28 cellular contexts compared by ENCODE assay signal in genomic region chr6:92292067-92292466, GRCh38.
"Had no signal": no experiment of that assay in that cellular context is flagged by ENCODE, and none has a peak within 500 bp of the region (broad histone marks: within the 10 kb centered on the region; RNA-seq: fewer than 3 reads in every experiment).

No MANE protein-coding gene starts in this region.

- H3K4me1 Mint-ChIP-seq: activated CD4-positive, alpha-beta T cell treated with anti-CD3 and anti-CD28 coated beads, Interleukin-2, amount 10 ng/mL, durations not matched to agents 24 days and 14 days; activated naive CD8-positive, alpha-beta T cell treated with anti-CD3 and anti-CD28 coated beads, Interleukin-2, amount 50 U/mL, for 24 hours had no signal

- H3K27me3 ChIP-seq: ascending aorta, body of pancreas had no signal

- DNase-seq: activated CD4-positive, alpha-beta memory T cell treated with anti-CD3 and anti-CD28 coated beads for 36 hours; activated CD4-positive, alpha-beta T cell treated with anti-CD3 and anti-CD28 coated beads, Interleukin-2, amount 10 ng/mL, durations not matched to agents 24 days and 14 days; activated CD8-positive, alpha-beta memory T cell treated with anti-CD3 and anti-CD28 coated beads for 24 hours; activated effector memory CD4-positive, alpha-beta T cell treated with anti-CD3 and anti-CD28 coated beads, Interleukin-2, amount 50 U/mL, for 16 hours; activated naive CD4-positive, alpha-beta T cell treated with Interleukin-2 at 50 U/mL for 16 hours; activated naive CD8-positive, alpha-beta T cell treated with anti-CD3 and anti-CD28 coated beads, Interleukin-2, amount 50 U/mL, for 24 hours; activated T-cell treated with anti-CD3 and anti-CD28 coated beads, Interleukin-2, amount 50 U/mL, for 4 hours; amniotic stem cell; body of pancreas; central memory CD4-positive, alpha-beta T cell; MV-4-11; NCI-H1092 treated with DMSO at 0.1 percent for 48 hours; NCI-H1417 treated with DMSO at 0.1 percent for 48 hours; NCI-H187; NCI-H2081 treated with DMSO at 0.1 percent for 48 hours; NCI-H2171; NCI-H2227 treated with DMSO at 0.1 percent for 48 hours; NCI-H446 treated with DMSO at 0.1 percent for 48 hours; NCI-H524 treated with DMSO at 0.1 percent for 48 hours; NK-92 treated with Interleukin-12 subunit alpha and Interleukin-12 subunit beta, amount 100 ng/mL, for 24 hours; OCI-M1; RPMI8226; SK-N-SH; T-helper 1 cell had no signal

- H3K36me3 ChIP-seq: ascending aorta had no signal

- H3K27me3 Mint-ChIP-seq: activated CD4-positive, alpha-beta memory T cell treated with anti-CD3 and anti-CD28 coated beads for 36 hours; activated CD4-positive, alpha-beta T cell treated with anti-CD3 and anti-CD28 coated beads, Interleukin-2, amount 10 ng/mL, durations not matched to agents 24 days and 14 days; activated naive CD8-positive, alpha-beta T cell treated with anti-CD3 and anti-CD28 coated beads, Interleukin-2, amount 50 U/mL, for 24 hours had no signal

- H3K4me3 ChIP-seq: ascending aorta, body of pancreas had no signal

- H3K4me1 ChIP-seq: ascending aorta, body of pancreas had no signal

- H3K36me3 Mint-ChIP-seq: activated CD4-positive, alpha-beta memory T cell treated with anti-CD3 and anti-CD28 coated beads for 36 hours; activated naive CD4-positive, alpha-beta T cell treated with anti-CD3 and anti-CD28 coated beads, Interleukin-2, amount 50 U/mL, for 72 hours had no signal

- H3K9ac ChIP-seq: KMS-11, SK-N-SH had no signal

- H3K27ac Mint-ChIP-seq: activated CD4-positive, alpha-beta memory T cell treated with anti-CD3 and anti-CD28 coated beads for 36 hours; activated CD4-positive, alpha-beta T cell treated with anti-CD3 and anti-CD28 coated beads, Interleukin-2, amount 10 ng/mL, durations not matched to agents 24 days and 14 days; activated naive CD4-positive, alpha-beta T cell treated with anti-CD3 and anti-CD28 coated beads, Interleukin-2, amount 50 U/mL, for 72 hours; activated naive CD8-positive, alpha-beta T cell treated with anti-CD3 and anti-CD28 coated beads, Interleukin-2, amount 50 U/mL, for 24 hours had no signal

- H3K27ac ChIP-seq: ascending aorta, body of pancreas, KMS-11, VCaP had no signal

- H3K9me3 Mint-ChIP-seq: activated CD4-positive, alpha-beta T cell treated with anti-CD3 and anti-CD28 coated beads, Interleukin-2, amount 10 ng/mL, durations not matched to agents 24 days and 14 days; activated naive CD8-positive, alpha-beta T cell treated with anti-CD3 and anti-CD28 coated beads, Interleukin-2, amount 50 U/mL, for 24 hours had no signal

- H3K4me3 Mint-ChIP-seq: activated CD4-positive, alpha-beta memory T cell treated with anti-CD3 and anti-CD28 coated beads for 36 hours; activated CD4-positive, alpha-beta T cell treated with anti-CD3 and anti-CD28 coated beads, Interleukin-2, amount 10 ng/mL, durations not matched to agents 24 days and 14 days; activated naive CD8-positive, alpha-beta T cell treated with anti-CD3 and anti-CD28 coated beads, Interleukin-2, amount 50 U/mL, for 24 hours; activated T-cell treated with anti-CD3 and anti-CD28 coated beads, Interleukin-2, amount 50 U/mL, for 4 hours had no signal

- H3K9me3 ChIP-seq: ascending aorta, body of pancreas, SK-N-SH had no signal
